Comparison of ENCODE assay signal across 1 cellular context in genomic region chr12:45728625-45729232, GRCh38.
TF ChIP-seq lines count a peak whose summit lies in the region.

No MANE protein-coding gene starts in this region.

TF ChIP-seq in K562, 482 proteins besides CTCF, POLR2A, EP300 and RAD21 (continued from another document):
- TF ChIP-seq, protein P1, sequence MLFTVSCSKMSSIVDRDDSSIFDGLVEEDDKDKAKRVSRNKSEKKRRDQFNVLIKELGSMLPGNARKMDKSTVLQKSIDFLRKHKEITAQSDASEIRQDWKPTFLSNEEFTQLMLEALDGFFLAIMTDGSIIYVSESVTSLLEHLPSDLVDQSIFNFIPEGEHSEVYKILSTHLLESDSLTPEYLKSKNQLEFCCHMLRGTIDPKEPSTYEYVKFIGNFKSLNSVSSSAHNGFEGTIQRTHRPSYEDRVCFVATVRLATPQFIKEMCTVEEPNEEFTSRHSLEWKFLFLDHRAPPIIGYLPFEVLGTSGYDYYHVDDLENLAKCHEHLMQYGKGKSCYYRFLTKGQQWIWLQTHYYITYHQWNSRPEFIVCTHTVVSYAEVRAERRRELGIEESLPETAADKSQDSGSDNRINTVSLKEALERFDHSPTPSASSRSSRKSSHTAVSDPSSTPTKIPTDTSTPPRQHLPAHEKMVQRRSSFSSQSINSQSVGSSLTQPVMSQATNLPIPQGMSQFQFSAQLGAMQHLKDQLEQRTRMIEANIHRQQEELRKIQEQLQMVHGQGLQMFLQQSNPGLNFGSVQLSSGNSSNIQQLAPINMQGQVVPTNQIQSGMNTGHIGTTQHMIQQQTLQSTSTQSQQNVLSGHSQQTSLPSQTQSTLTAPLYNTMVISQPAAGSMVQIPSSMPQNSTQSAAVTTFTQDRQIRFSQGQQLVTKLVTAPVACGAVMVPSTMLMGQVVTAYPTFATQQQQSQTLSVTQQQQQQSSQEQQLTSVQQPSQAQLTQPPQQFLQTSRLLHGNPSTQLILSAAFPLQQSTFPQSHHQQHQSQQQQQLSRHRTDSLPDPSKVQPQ (CRISPR knock-in tag; IDR thresholded peaks at IDR 0.05; ENCODE audit: borderline replicate concordance), result no peak
- TF ChIP-seq YBX1 (IDR thresholded peaks at IDR 0.05), result no peak
- peak; percentile 24; the same call in 1 of the 2 replicates for TF ChIP-seq RAD51 (IDR thresholded peaks at IDR 0.05; ENCODE audit: borderline replicate concordance, low read depth)
- TF ChIP-seq CSDE1 (IDR thresholded peaks at IDR 0.05), result no peak
- TF ChIP-seq RBBP5 (IDR thresholded peaks at IDR 0.05; ENCODE audit: borderline replicate concordance, insufficient read depth, low read length, poor library complexity, severe bottlenecking), result peak; percentile 61
- TF ChIP-seq DIDO1 (tag; IDR thresholded peaks at IDR 0.05; ENCODE audit: low read depth), result no peak
- no peak for TF ChIP-seq ZNF41 (CRISPR knock-in tag; conservative IDR thresholded peaks at IDR 0.05)
- no peak for TF ChIP-seq U2AF1 (optimal IDR thresholded peaks at IDR 0.05; ENCODE audit: low read depth, low read length)
- TF ChIP-seq RBM17 (IDR thresholded peaks at IDR 0.05; ENCODE audit: borderline replicate concordance, low read depth, low read length), result no peak
- peak; percentile 97 for TF ChIP-seq CTBP1 (IDR thresholded peaks at IDR 0.05; ENCODE audit: borderline replicate concordance)
- TF ChIP-seq, protein P2, sequence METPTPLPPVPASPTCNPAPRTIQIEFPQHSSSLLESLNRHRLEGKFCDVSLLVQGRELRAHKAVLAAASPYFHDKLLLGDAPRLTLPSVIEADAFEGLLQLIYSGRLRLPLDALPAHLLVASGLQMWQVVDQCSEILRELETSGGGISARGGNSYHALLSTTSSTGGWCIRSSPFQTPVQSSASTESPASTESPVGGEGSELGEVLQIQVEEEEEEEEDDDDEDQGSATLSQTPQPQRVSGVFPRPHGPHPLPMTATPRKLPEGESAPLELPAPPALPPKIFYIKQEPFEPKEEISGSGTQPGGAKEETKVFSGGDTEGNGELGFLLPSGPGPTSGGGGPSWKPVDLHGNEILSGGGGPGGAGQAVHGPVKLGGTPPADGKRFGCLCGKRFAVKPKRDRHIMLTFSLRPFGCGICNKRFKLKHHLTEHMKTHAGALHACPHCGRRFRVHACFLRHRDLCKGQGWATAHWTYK (CRISPR knock-in tag; IDR thresholded peaks at IDR 0.05), result no peak
- no peak for TF ChIP-seq RBM34 (IDR thresholded peaks at IDR 0.05; ENCODE audit: borderline replicate concordance, insufficient read depth, low read length)
- TF ChIP-seq ZBTB11 (CRISPR knock-in tag; IDR thresholded peaks at IDR 0.05), result no peak; a peak in 1 of 6 replicates
